ENCODE assay signal across 8 cellular contexts in genomic region chr6:28281288-28282064, GRCh38. TPM values are rescaled to one million over a fixed set of nuclear protein-coding genes. Genes with fewer than 3 reads are reported as not detected.
DNase-seq lines count a peak whose midpoint lies in the region; ATAC-seq lines count a peak whose summit lies in the region.

Gene PGBD1 (plus strand): TSS chr6:28281572. CDS start chr6:28283814, 2,242 bp downstream.

- H3K4me1 Mint-ChIP-seq in activated CD4-positive, alpha-beta T cell treated with anti-CD3 and anti-CD28 coated beads for 36 hours, result peaks cover 9% of the 10 kb centered on the region

- H3K9me3 Mint-ChIP-seq in activated CD4-positive, alpha-beta T cell treated with anti-CD3 and anti-CD28 coated beads for 36 hours (ENCODE audit: low read depth), result no peaks in the 10 kb centered on the region

- intact Hi-C loops in activated CD4-positive, alpha-beta T cell treated with anti-CD3 and anti-CD28 coated beads for 36 hours (cut with DNase I, micrococcal nuclease), result loop anchor here in 1 of 2 experiments (1.0 kb wide), 1 partner anchor 29 kb away; the partner anchor contains the start of gene ZKSCAN4

- H3K4me3 Mint-ChIP-seq in activated CD4-positive, alpha-beta T cell treated with anti-CD3 and anti-CD28 coated beads for 36 hours, result peak within 1 kb of the TSS; percentile 76

- peaks cover 18% of the 10 kb centered on the region for H3K27me3 Mint-ChIP-seq in activated CD4-positive, alpha-beta T cell treated with anti-CD3 and anti-CD28 coated beads for 36 hours

- POLR2A ChIA-PET in activated CD4-positive, alpha-beta T cell treated with anti-CD3 and anti-CD28 coated beads for 36 hours (lab: Charles Lee), result interaction anchor here (0.9 to 1.0 kb wide), 2 partner anchors 14 to 140 kb away, joined by 3 to 4 read pairs; partner anchors contain the start of genes ZKSCAN8 and ZSCAN26

- DNase-seq in AG08395 (ENCODE audit: low spot score), result peak; percentile 75
- DNase-seq in NCI-H2196 treated with DMSO at 0.1 percent for 48 hours (lab: John Stamatoyannopoulos, UW; ENCODE audit: unreplicated experiment), result peak; percentile 40
- peak; percentile 74 for DNase-seq in activated CD4-positive, alpha-beta T cell treated with anti-CD3 and anti-CD28 coated beads for 36 hours
- DNase-seq in dermis blood vessel endothelial cell, result peak; percentile 86
- peak; percentile 93 for DNase-seq in left kidney (ENCODE audit: low read depth, low spot score)
- peak; percentile 67 for DNase-seq in stimulated activated CD4-positive, alpha-beta T cell treated with anti-CD3 and anti-CD28 coated beads, Interleukin-1b, Interleukin-23, amount 100 ng/mL, for 48 hours

- H3K27ac Mint-ChIP-seq in activated CD4-positive, alpha-beta T cell treated with anti-CD3 and anti-CD28 coated beads for 36 hours, result no peak within 1 kb of the TSS

- H3K36me3 Mint-ChIP-seq in activated CD4-positive, alpha-beta T cell treated with anti-CD3 and anti-CD28 coated beads for 36 hours (ENCODE audit: low read depth), result peaks cover 16% of the 10 kb centered on the region

- ATAC-seq in GM18873 (IDR thresholded peaks at IDR 0.05; ENCODE audit: low FRiP score, unreplicated experiment), result peak; percentile 53
- ATAC-seq in HG03108 (IDR thresholded peaks at IDR 0.05; ENCODE audit: unreplicated experiment), result peak; percentile 72
- ATAC-seq in activated CD4-positive, alpha-beta T cell treated with anti-CD3 and anti-CD28 coated beads for 36 hours, result peak; percentile 87

- CTCF ChIA-PET in activated CD4-positive, alpha-beta T cell treated with anti-CD3 and anti-CD28 coated beads for 36 hours (lab: Charles Lee), result interaction anchor here (0.6 to 1.4 kb wide), 4 partner anchors 35 to 118 kb away, joined by 3 read pairs; partner anchors contain the start of gene ZSCAN12

RNA-seq across cellular contexts. Expression of gene PGBD1, which starts in this region (rescaled TPM):
- total RNA-seq in activated CD4-positive, alpha-beta T cell treated with anti-CD3 and anti-CD28 coated beads for 36 hours, result 1 to 10 TPM; 1.5 to 1.6 TPM
- 8.9 and 10.2 TPM in 2 replicates for total RNA-seq in dermis blood vessel endothelial cell

Comparison
In these comparisons a context has a peak if more than half of its experiments do, and no peak if none do; other contexts are left out.
1. Peak in every context shown above with its lines: DNase-seq and ATAC-seq.
2. DNase-seq: peak in every context shown above with its lines; median percentile 93 in left kidney; 86 in dermis blood vessel endothelial cell; 75 in AG08395; 74 in activated CD4-positive, alpha-beta T cell treated with anti-CD3 and anti-CD28 coated beads for 36 hours; 67 in stimulated activated CD4-positive, alpha-beta T cell treated with anti-CD3 and anti-CD28 coated beads, Interleukin-1b, Interleukin-23, amount 100 ng/mL, for 48 hours; 40 in NCI-H2196 treated with DMSO at 0.1 percent for 48 hours.